8 cellular contexts compared by ENCODE assay signal in the genomic region with DNA sequence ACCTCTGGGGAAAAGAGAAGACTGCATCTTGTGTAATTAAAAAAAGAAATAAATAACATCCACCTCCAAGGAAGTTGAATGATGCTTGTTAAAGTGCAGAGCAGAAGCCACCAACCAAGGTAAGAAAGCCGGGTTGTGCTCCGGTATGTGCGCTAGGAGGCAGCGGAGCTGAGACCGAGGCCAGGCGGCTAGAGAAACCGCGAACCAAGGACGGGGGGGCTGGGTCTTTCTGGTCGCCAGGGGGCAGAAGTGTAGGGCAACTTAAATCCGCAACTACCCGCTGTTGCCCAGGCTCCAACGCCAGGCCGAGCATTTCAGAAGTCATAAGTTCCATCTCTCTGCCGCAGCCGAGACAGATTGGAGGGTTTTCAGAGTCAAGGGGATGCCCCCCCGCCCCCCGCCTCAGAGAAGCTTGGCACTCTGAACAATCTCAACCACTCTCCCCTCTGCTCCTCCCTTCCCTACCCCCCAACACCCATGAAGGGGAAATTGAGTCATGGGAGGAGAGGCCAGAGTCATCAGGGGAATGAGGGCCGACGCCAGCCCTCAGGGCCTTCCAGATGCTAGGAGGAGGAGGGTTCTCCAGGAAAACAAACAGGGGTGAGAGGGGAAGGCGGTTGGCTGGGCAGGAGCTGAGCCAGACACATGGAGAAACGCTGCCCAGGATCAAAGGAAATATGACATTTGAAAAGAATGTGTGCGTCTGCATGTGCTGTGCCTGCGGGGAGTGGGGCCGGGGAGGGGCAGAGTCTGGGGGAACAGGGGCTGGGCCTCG. TPM values are rescaled to one million over a fixed set of nuclear protein-coding genes. Genes with fewer than 3 reads are reported as not detected.
A peak's percentile ranks its signal among the peaks of the same experiment; 100 is the strongest.
DNase-seq lines count a peak whose midpoint lies in the region; ATAC-seq and TF ChIP-seq lines count a peak whose summit lies in the region.

No MANE protein-coding gene starts in this region.

- peak; percentile 45 for ATAC-seq in GM19351 (IDR thresholded peaks at IDR 0.05; ENCODE audit: unreplicated experiment)
- peak; percentile 82 for ATAC-seq in activated naive CD8-positive, alpha-beta T cell treated with anti-CD3 and anti-CD28 coated beads, Interleukin-2, amount 50 U/mL, for 24 hours
- ATAC-seq in Right ventricle myocardium inferior, result peak; percentile 42

- TF ChIP-seq RAD21 in SK-N-SH (IDR thresholded peaks at IDR 0.05; ENCODE audit: low read length), result peak; percentile 81

- peak overlapping the region; percentile 85 to 86 for H3K4me3 ChIP-seq in SK-N-SH (ENCODE audit: low read depth in 2 of 2, low read length in 1 of 2)
- peak overlapping the region; percentile 87 for H3K4me3 ChIP-seq in parathyroid adenoma (ENCODE audit: low read depth, low read length)

- peaks cover 23% of the 10 kb centered on the region for H3F3A ChIP-seq in SK-N-SH (replicated peaks; ENCODE audit: insufficient read depth)

- peak overlapping the region; percentile 93 to 99 for H3K27ac ChIP-seq in SK-N-SH (ENCODE audit: low read depth in 2 of 2, low read length in 1 of 2)
- H3K27ac ChIP-seq in parathyroid adenoma, result peak overlapping the region; percentile 87

- intact Hi-C loops in Right ventricle myocardium inferior (cut with DNase I), result loop anchor here (1.0 to 2.0 kb wide), 2 partner anchors 31 to 66 kb away; a partner anchor contains a TSS

- H3K36me3 Mint-ChIP-seq in activated naive CD8-positive, alpha-beta T cell treated with anti-CD3 and anti-CD28 coated beads, Interleukin-2, amount 50 U/mL, for 24 hours (ENCODE audit: low read depth), result no peaks in the 10 kb centered on the region
- no peaks in the 10 kb centered on the region for H3K36me3 Mint-ChIP-seq in type B pancreatic cell

- H2AFZ ChIP-seq in SK-N-SH (ENCODE audit: low read depth) (peak overlapping the region; percentile 93), parathyroid adenoma (peak overlapping the region; percentile 91)

- H3K9me2 ChIP-seq in SK-N-SH, result no peaks in the 10 kb centered on the region

- H3K9me3 Mint-ChIP-seq in activated naive CD8-positive, alpha-beta T cell treated with anti-CD3 and anti-CD28 coated beads, Interleukin-2, amount 50 U/mL, for 24 hours, result no peaks in the 10 kb centered on the region
- H3K9me3 Mint-ChIP-seq in type B pancreatic cell, result no peaks in the 10 kb centered on the region

- no peaks in the 10 kb centered on the region for H4K20me1 ChIP-seq in SK-N-SH (ENCODE audit: insufficient read depth)

- H3K9me3 ChIP-seq in SK-N-SH (no peaks in the 10 kb centered on the region), parathyroid adenoma (ENCODE audit: control insufficient read depth, low read length) (no peaks in the 10 kb centered on the region)

- peaks cover 31% of the 10 kb centered on the region for H3K4me1 Mint-ChIP-seq in activated naive CD8-positive, alpha-beta T cell treated with anti-CD3 and anti-CD28 coated beads, Interleukin-2, amount 50 U/mL, for 24 hours
- peaks cover 15% of the 10 kb centered on the region for H3K4me1 Mint-ChIP-seq in type B pancreatic cell (ENCODE audit: unreplicated experiment)

- no peak for TF ChIP-seq EP300 in SK-N-SH (IDR thresholded peaks at IDR 0.05; ENCODE audit: borderline replicate concordance in 1 of 2, low read depth in 1 of 2, low read length in 1 of 2)

- no peaks in the 10 kb centered on the region for H3K79me2 ChIP-seq in SK-N-SH (ENCODE audit: insufficient read depth)
- no peaks in the 10 kb centered on the region for H3K79me2 ChIP-seq in parathyroid adenoma

- DNase-seq in AG20443 (ENCODE audit: low spot score), result peak; percentile 84
- DNase-seq in M059J (ENCODE audit: low read depth), result peak; percentile 78
- peak; percentile 79 for DNase-seq in SK-N-SH
- DNase-seq in activated naive CD8-positive, alpha-beta T cell treated with anti-CD3 and anti-CD28 coated beads, Interleukin-2, amount 50 U/mL, for 24 hours, result peak; percentile 84
- DNase-seq in Right ventricle myocardium inferior (ENCODE audit: missing footprints), result peak; percentile 86
- peak; percentile 87 for DNase-seq in type B pancreatic cell (ENCODE audit: extremely low spot score, unreplicated experiment)

- H3K4me1 ChIP-seq in SK-N-SH (ENCODE audit: control insufficient read depth in 1 of 2, insufficient read depth in 2 of 2, low read depth in 1 of 2, low read length in 1 of 2) (peaks cover 14 to 25% of the 10 kb centered on the region in 2 experiments; a peak in 3 of 4 replicates), parathyroid adenoma (peaks cover 19% of the 10 kb centered on the region)

- H3K27ac Mint-ChIP-seq in activated naive CD8-positive, alpha-beta T cell treated with anti-CD3 and anti-CD28 coated beads, Interleukin-2, amount 50 U/mL, for 24 hours, result peak overlapping the region; percentile 87
- H3K27ac Mint-ChIP-seq in type B pancreatic cell, result peak overlapping the region; percentile 99

- H3K27me3 ChIP-seq in SK-N-SH (ENCODE audit: insufficient read depth), result no peaks in the 10 kb centered on the region
- H3K27me3 ChIP-seq in parathyroid adenoma (ENCODE audit: control insufficient read depth, insufficient read depth, low read length), result no peaks in the 10 kb centered on the region

- CTCF ChIA-PET in SK-N-SH (lab: Yijun Ruan, JAX), result interaction anchor here (0.7 to 2.4 kb wide), 41 partner anchors 9 to 142 kb away, joined by 3 to 275 read pairs (median 7); a partner anchor contains a TSS

- peak overlapping the region; percentile 79 for H3K4me3 Mint-ChIP-seq in activated naive CD8-positive, alpha-beta T cell treated with anti-CD3 and anti-CD28 coated beads, Interleukin-2, amount 50 U/mL, for 24 hours
- peak overlapping the region; percentile 95 for H3K4me3 Mint-ChIP-seq in type B pancreatic cell

- H3K9ac ChIP-seq in SK-N-SH (peak overlapping the region; percentile 62), parathyroid adenoma (no peak overlapping the region)

- H3K36me3 ChIP-seq in SK-N-SH (replicated peaks in 1 of 2; ENCODE audit: control insufficient read depth in 1 of 2, insufficient read depth in 2 of 2, low read length in 1 of 2), result no peaks in the 10 kb centered on the region
- no peaks in the 10 kb centered on the region for H3K36me3 ChIP-seq in parathyroid adenoma (ENCODE audit: control insufficient read depth, insufficient read depth, low read length)

- H3K4me2 ChIP-seq in SK-N-SH, result peak overlapping the region; percentile 100
- peak overlapping the region; percentile 99 for H3K4me2 ChIP-seq in parathyroid adenoma (ENCODE audit: low read length)

- peaks cover 34% of the 10 kb centered on the region for H3K27me3 Mint-ChIP-seq in activated naive CD8-positive, alpha-beta T cell treated with anti-CD3 and anti-CD28 coated beads, Interleukin-2, amount 50 U/mL, for 24 hours
- H3K27me3 Mint-ChIP-seq in type B pancreatic cell, result peaks cover 11% of the 10 kb centered on the region

- WGBS in SK-N-SH (ENCODE audit: low lambda C conversion rate), result 6% methylated on average over 26 of the region's 26 CpGs

- POLR2A ChIA-PET in SK-N-SH (lab: Yijun Ruan, JAX), result interaction anchor here (0.6 to 2.3 kb wide), 9 partner anchors 13 to 132 kb away, joined by 3 to 37 read pairs (median 3); a partner anchor contains a TSS

- TF ChIP-seq CTCF in SK-N-SH (IDR thresholded peaks at IDR 0.05), result peak; percentile 93
- peak; percentile 94 for TF ChIP-seq CTCF in parathyroid adenoma (IDR thresholded peaks at IDR 0.05)
- peak; percentile 91 for TF ChIP-seq CTCF in type B pancreatic cell (conservative IDR thresholded peaks at IDR 0.05)

TF ChIP-seq in SK-N-SH, 30 proteins besides CTCF, POLR2A, EP300 and RAD21 (continues in another document):
- TF ChIP-seq RCOR1 (IDR thresholded peaks at IDR 0.05; ENCODE audit: low read length) (0 out of 2 replicates have a peak, but pooled peaks have one; percentile 52), FOSL2 (IDR thresholded peaks at IDR 0.05; ENCODE audit: borderline replicate concordance, low read depth) (peak; percentile 5; the same call in 1 of the 2 replicates), GABPA (IDR thresholded peaks at IDR 0.05; ENCODE audit: low read depth) (no peak), POLR2AphosphoS5 (IDR thresholded peaks at IDR 0.05; ENCODE audit: low read depth, low read length) (no peak), TCF12 (IDR thresholded peaks at IDR 0.05) (0 out of 2 replicates have a peak, but pooled peaks have one; percentile 7)
- TF ChIP-seq, protein P1, sequence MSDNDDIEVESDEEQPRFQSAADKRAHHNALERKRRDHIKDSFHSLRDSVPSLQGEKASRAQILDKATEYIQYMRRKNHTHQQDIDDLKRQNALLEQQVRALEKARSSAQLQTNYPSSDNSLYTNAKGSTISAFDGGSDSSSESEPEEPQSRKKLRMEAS (IDR thresholded peaks at IDR 0.05; ENCODE audit: low read depth), result peak; percentile 35; the same call in 1 of the 2 replicates

RNA-seq across cellular contexts. Expression of a gene that starts 2.2 kb away (rescaled TPM):
- total RNA-seq in M059J (2014; rRNA removed; shearing (Covaris generic)), result 0.37 and 0.44 TPM in 2 replicates
- 24.9 and 25.3 TPM in 2 replicates for polyA plus RNA-seq in SK-N-SH (2012; rRNA removed)
- 4.8 and 5.9 TPM in 2 replicates for polyA plus RNA-seq in SK-N-SH (2012; cell fraction: cytosol; rRNA removed)
- 152 and 250 TPM in 2 replicates for polyA plus RNA-seq in SK-N-SH (2012; cell fraction: nucleus; rRNA removed)
- total RNA-seq in Right ventricle myocardium inferior (28.4 TPM), type B pancreatic cell (ENCODE audit: low replicate concordance) (33.8 and 130 TPM in 2 replicates)

RNA-seq across cellular contexts. Expression of a gene that starts 26.0 kb away (rescaled TPM):
- not detected in 2 replicates for total RNA-seq in M059J (2014; rRNA removed; shearing (Covaris generic))
- not detected in 2 replicates for polyA plus RNA-seq in SK-N-SH (2012; rRNA removed)
- polyA plus RNA-seq in SK-N-SH (2012; cell fraction: cytosol; rRNA removed), result not detected in 2 replicates
- polyA plus RNA-seq in SK-N-SH (2012; cell fraction: nucleus; rRNA removed), result not detected in 2 replicates
- total RNA-seq in Right ventricle myocardium inferior, result 4.2 TPM
- total RNA-seq in type B pancreatic cell (ENCODE audit: low replicate concordance), result 5.6 and 7.5 TPM in 2 replicates

RNA-seq across cellular contexts. Expression of a gene that starts 30.9 kb away (rescaled TPM):
- total RNA-seq in M059J (2014; rRNA removed; shearing (Covaris generic)), result not detected in 2 replicates
- polyA plus RNA-seq in SK-N-SH (2012; rRNA removed), result 0.03 and 0.08 TPM in 2 replicates
- 0.07 TPM in 1 of 2 replicates, not detected in the other for polyA plus RNA-seq in SK-N-SH (2012; cell fraction: cytosol; rRNA removed)
- 0.39 and 0.62 TPM in 2 replicates for polyA plus RNA-seq in SK-N-SH (2012; cell fraction: nucleus; rRNA removed)
- total RNA-seq in Right ventricle myocardium inferior, result 27.3 TPM
- total RNA-seq in type B pancreatic cell (ENCODE audit: low replicate concordance), result 2.2 and 2.5 TPM in 2 replicates

RNA-seq across cellular contexts. Expression of a gene that starts 33.0 kb away (rescaled TPM):
- total RNA-seq in M059J (2014; rRNA removed; shearing (Covaris generic)), result not detected in 2 replicates
- polyA plus RNA-seq in SK-N-SH (2012; rRNA removed), result 4.7 and 4.8 TPM in 2 replicates
- polyA plus RNA-seq in SK-N-SH (2012; cell fraction: cytosol; rRNA removed), result 1.7 and 2.7 TPM in 2 replicates
- 6.6 and 8.6 TPM in 2 replicates for polyA plus RNA-seq in SK-N-SH (2012; cell fraction: nucleus; rRNA removed)
- total RNA-seq in Right ventricle myocardium inferior (9.5 TPM), type B pancreatic cell (ENCODE audit: low replicate concordance) (79.2 and 129 TPM in 2 replicates)

RNA-seq across cellular contexts. Expression of a gene that starts 54.5 kb away (rescaled TPM):
- 0.98 and 1.9 TPM in 2 replicates for total RNA-seq in M059J (2014; rRNA removed; shearing (Covaris generic))
- polyA plus RNA-seq in SK-N-SH (2012; rRNA removed), result 11.9 and 14.0 TPM in 2 replicates
- 0.72 and 1.2 TPM in 2 replicates for polyA plus RNA-seq in SK-N-SH (2012; cell fraction: cytosol; rRNA removed)
- 187 and 244 TPM in 2 replicates for polyA plus RNA-seq in SK-N-SH (2012; cell fraction: nucleus; rRNA removed)
- 2.1 TPM for total RNA-seq in Right ventricle myocardium inferior
- 5.1 and 8.8 TPM in 2 replicates for total RNA-seq in type B pancreatic cell (ENCODE audit: low replicate concordance)

Comparison
In these comparisons a context has a peak if more than half of its experiments do, and no peak if none do; other contexts are left out.
1. Peak in every context shown above with its lines: DNase-seq, ATAC-seq, H3K4me3 ChIP-seq and H3K27ac ChIP-seq.
2. RNA of a gene that starts 2.2 kb away (total RNA-seq): 33.8 to 130 TPM in type B pancreatic cell and 28.4 TPM in Right ventricle myocardium inferior (single experiment); 0.37 to 0.44 TPM in M059J; every median in the first group is over 10 times any median in the second.